ENCODE assay signal across 1 cellular context in the genomic region with DNA sequence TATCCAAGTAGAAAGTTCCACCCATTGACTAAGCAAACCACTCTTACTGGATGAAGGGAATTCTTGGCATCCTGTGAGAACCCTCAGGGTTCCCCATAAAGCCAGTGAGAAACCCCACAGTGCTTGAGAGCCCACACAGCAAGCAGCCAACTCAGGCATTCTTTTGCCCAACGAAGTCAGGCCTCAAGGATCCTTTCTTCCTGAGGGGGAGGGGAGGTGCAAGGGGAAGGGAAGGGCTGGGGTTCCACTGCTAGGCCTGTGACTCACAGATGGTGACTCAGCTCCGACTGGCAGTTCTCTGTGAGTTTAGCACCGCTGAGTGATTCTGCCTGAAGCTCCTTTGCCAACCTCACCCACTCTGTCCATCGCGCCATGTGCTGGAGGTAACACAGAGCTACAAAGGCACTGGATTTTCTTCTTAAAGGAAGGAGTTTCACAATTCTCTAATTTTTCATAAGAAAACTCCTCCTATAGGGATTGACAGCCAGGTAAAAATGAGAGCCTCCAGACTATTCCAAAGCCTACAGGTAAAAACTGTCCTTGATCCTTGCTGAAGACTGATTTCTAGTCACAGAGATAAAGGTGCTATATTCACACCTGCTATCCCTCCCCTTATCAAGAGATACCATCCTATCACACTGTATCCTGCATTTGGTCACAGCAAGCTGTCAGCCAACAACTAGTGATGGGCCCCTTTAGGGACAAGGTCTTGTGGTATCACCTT.
TF ChIP-seq lines count a peak whose summit lies in the region.

No MANE protein-coding gene starts in this region.

TF ChIP-seq in HepG2, 621 proteins besides CTCF, POLR2A, EP300 and RAD21 (continued from another document and continues in another):
- TF ChIP-seq, protein P1, sequence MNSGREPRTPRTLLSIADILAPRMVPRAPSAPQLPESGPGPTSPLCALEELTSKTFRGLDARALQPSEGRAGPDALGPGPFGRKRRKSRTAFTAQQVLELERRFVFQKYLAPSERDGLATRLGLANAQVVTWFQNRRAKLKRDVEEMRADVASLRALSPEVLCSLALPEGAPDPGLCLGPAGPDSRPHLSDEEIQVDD (CRISPR knock-in tag; IDR thresholded peaks at IDR 0.05; ENCODE audit: borderline replicate concordance): no peak
- TF ChIP-seq ZC3H4 (CRISPR knock-in tag; IDR thresholded peaks at IDR 0.05; ENCODE audit: borderline replicate concordance): no peak
- TF ChIP-seq, protein P2, sequence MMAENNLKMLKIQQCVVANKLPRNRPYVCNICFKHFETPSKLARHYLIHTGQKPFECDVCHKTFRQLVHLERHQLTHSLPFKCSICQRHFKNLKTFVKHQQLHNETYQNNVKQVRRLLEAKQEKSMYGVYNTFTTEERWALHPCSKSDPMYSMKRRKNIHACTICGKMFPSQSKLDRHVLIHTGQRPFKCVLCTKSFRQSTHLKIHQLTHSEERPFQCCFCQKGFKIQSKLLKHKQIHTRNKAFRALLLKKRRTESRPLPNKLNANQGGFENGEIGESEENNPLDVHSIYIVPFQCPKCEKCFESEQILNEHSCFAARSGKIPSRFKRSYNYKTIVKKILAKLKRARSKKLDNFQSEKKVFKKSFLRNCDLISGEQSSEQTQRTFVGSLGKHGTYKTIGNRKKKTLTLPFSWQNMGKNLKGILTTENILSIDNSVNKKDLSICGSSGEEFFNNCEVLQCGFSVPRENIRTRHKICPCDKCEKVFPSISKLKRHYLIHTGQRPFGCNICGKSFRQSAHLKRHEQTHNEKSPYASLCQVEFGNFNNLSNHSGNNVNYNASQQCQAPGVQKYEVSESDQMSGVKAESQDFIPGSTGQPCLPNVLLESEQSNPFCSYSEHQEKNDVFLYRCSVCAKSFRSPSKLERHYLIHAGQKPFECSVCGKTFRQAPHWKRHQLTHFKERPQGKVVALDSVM (CRISPR knock-in tag; IDR thresholded peaks at IDR 0.05): no peak
- TF ChIP-seq, protein P3, sequence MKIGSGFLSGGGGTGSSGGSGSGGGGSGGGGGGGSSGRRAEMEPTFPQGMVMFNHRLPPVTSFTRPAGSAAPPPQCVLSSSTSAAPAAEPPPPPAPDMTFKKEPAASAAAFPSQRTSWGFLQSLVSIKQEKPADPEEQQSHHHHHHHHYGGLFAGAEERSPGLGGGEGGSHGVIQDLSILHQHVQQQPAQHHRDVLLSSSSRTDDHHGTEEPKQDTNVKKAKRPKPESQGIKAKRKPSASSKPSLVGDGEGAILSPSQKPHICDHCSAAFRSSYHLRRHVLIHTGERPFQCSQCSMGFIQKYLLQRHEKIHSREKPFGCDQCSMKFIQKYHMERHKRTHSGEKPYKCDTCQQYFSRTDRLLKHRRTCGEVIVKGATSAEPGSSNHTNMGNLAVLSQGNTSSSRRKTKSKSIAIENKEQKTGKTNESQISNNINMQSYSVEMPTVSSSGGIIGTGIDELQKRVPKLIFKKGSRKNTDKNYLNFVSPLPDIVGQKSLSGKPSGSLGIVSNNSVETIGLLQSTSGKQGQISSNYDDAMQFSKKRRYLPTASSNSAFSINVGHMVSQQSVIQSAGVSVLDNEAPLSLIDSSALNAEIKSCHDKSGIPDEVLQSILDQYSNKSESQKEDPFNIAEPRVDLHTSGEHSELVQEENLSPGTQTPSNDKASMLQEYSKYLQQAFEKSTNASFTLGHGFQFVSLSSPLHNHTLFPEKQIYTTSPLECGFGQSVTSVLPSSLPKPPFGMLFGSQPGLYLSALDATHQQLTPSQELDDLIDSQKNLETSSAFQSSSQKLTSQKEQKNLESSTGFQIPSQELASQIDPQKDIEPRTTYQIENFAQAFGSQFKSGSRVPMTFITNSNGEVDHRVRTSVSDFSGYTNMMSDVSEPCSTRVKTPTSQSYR (CRISPR knock-in tag; IDR thresholded peaks at IDR 0.05; ENCODE audit: borderline replicate concordance): peak; percentile 46; the same call in 1 of the 2 replicates
- TF ChIP-seq ZNF251 (CRISPR knock-in tag; IDR thresholded peaks at IDR 0.05): no peak
- no peak for TF ChIP-seq ZIK1 (CRISPR knock-in tag; IDR thresholded peaks at IDR 0.05; ENCODE audit: borderline replicate concordance, low read depth)
- no peak for TF ChIP-seq AHR (CRISPR knock-in tag; IDR thresholded peaks at IDR 0.05)
- TF ChIP-seq SMARCC2 (IDR thresholded peaks at IDR 0.05): no peak
- 0 out of 2 replicates have a peak, but pooled peaks have one; percentile 58 for TF ChIP-seq JUND (CRISPR knock-in tag; IDR thresholded peaks at IDR 0.05)
- TF ChIP-seq MAFF (IDR thresholded peaks at IDR 0.05; ENCODE audit: low read depth, low read length): 0 out of 2 replicates have a peak, but pooled peaks have one; percentile 21
- TF ChIP-seq, protein P4, sequence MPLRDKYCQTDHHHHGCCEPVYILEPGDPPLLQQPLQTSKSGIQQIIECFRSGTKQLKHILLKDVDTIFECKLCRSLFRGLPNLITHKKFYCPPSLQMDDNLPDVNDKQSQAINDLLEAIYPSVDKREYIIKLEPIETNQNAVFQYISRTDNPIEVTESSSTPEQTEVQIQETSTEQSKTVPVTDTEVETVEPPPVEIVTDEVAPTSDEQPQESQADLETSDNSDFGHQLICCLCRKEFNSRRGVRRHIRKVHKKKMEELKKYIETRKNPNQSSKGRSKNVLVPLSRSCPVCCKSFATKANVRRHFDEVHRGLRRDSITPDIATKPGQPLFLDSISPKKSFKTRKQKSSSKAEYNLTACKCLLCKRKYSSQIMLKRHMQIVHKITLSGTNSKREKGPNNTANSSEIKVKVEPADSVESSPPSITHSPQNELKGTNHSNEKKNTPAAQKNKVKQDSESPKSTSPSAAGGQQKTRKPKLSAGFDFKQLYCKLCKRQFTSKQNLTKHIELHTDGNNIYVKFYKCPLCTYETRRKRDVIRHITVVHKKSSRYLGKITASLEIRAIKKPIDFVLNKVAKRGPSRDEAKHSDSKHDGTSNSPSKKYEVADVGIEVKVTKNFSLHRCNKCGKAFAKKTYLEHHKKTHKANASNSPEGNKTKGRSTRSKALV (CRISPR knock-in tag; IDR thresholded peaks at IDR 0.05): no peak
- no peak for TF ChIP-seq ETV6 (CRISPR knock-in tag; conservative IDR thresholded peaks at IDR 0.05)
- TF ChIP-seq, protein P5, sequence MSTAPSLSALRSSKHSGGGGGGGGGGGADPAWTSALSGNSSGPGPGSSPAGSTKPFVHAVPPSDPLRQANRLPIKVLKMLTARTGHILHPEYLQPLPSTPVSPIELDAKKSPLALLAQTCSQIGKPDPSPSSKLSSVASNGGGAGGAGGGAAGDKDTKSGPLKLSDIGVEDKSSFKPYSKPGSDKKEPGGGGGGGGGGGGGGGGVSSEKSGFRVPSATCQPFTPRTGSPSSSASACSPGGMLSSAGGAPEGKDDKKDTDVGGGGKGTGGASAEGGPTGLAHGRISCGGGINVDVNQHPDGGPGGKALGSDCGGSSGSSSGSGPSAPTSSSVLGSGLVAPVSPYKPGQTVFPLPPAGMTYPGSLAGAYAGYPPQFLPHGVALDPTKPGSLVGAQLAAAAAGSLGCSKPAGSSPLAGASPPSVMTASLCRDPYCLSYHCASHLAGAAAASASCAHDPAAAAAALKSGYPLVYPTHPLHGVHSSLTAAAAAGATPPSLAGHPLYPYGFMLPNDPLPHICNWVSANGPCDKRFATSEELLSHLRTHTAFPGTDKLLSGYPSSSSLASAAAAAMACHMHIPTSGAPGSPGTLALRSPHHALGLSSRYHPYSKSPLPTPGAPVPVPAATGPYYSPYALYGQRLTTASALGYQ (CRISPR knock-in tag; IDR thresholded peaks at IDR 0.05): no peak
- TF ChIP-seq, protein P6, sequence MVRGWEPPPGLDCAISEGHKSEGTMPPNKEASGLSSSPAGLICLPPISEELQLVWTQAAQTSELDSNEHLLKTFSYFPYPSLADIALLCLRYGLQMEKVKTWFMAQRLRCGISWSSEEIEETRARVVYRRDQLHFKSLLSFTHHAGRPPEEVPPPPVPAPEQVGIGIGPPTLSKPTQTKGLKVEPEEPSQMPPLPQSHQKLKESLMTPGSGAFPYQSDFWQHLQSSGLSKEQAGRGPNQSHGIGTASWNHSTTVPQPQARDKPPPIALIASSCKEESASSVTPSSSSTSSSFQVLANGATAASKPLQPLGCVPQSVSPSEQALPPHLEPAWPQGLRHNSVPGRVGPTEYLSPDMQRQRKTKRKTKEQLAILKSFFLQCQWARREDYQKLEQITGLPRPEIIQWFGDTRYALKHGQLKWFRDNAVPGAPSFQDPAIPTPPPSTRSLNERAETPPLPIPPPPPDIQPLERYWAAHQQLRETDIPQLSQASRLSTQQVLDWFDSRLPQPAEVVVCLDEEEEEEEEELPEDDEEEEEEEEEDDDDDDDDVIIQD (CRISPR knock-in tag; IDR thresholded peaks at IDR 0.05; ENCODE audit: low read depth): no peak
- TF ChIP-seq, protein P7, sequence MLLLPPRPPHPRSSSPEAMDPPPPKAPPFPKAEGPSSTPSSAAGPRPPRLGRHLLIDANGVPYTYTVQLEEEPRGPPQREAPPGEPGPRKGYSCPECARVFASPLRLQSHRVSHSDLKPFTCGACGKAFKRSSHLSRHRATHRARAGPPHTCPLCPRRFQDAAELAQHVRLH (CRISPR knock-in tag; IDR thresholded peaks at IDR 0.05; ENCODE audit: borderline replicate concordance, low read depth): no peak
- TF ChIP-seq, protein P8, sequence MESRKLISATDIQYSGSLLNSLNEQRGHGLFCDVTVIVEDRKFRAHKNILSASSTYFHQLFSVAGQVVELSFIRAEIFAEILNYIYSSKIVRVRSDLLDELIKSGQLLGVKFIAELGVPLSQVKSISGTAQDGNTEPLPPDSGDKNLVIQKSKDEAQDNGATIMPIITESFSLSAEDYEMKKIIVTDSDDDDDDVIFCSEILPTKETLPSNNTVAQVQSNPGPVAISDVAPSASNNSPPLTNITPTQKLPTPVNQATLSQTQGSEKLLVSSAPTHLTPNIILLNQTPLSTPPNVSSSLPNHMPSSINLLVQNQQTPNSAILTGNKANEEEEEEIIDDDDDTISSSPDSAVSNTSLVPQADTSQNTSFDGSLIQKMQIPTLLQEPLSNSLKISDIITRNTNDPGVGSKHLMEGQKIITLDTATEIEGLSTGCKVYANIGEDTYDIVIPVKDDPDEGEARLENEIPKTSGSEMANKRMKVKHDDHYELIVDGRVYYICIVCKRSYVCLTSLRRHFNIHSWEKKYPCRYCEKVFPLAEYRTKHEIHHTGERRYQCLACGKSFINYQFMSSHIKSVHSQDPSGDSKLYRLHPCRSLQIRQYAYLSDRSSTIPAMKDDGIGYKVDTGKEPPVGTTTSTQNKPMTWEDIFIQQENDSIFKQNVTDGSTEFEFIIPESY (CRISPR knock-in tag; IDR thresholded peaks at IDR 0.05): peak; percentile 77; the same call in 1 of the 2 replicates
- TF ChIP-seq POLR2G (IDR thresholded peaks at IDR 0.05; ENCODE audit: low read depth, low read length): peak; percentile 25
- TF ChIP-seq TEAD3 (CRISPR knock-in tag; optimal IDR thresholded peaks at IDR 0.05; ENCODE audit: borderline replicate concordance): no peak
- TF ChIP-seq, protein P9, sequence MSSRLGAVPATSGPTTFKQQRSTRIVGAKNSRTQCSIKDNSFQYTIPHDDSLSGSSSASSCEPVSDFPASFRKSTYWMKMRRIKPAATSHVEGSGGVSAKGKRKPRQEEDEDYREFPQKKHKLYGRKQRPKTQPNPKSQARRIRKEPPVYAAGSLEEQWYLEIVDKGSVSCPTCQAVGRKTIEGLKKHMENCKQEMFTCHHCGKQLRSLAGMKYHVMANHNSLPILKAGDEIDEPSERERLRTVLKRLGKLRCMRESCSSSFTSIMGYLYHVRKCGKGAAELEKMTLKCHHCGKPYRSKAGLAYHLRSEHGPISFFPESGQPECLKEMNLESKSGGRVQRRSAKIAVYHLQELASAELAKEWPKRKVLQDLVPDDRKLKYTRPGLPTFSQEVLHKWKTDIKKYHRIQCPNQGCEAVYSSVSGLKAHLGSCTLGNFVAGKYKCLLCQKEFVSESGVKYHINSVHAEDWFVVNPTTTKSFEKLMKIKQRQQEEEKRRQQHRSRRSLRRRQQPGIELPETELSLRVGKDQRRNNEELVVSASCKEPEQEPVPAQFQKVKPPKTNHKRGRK (CRISPR knock-in tag; IDR thresholded peaks at IDR 0.05): no peak
- TF ChIP-seq, protein P10, sequence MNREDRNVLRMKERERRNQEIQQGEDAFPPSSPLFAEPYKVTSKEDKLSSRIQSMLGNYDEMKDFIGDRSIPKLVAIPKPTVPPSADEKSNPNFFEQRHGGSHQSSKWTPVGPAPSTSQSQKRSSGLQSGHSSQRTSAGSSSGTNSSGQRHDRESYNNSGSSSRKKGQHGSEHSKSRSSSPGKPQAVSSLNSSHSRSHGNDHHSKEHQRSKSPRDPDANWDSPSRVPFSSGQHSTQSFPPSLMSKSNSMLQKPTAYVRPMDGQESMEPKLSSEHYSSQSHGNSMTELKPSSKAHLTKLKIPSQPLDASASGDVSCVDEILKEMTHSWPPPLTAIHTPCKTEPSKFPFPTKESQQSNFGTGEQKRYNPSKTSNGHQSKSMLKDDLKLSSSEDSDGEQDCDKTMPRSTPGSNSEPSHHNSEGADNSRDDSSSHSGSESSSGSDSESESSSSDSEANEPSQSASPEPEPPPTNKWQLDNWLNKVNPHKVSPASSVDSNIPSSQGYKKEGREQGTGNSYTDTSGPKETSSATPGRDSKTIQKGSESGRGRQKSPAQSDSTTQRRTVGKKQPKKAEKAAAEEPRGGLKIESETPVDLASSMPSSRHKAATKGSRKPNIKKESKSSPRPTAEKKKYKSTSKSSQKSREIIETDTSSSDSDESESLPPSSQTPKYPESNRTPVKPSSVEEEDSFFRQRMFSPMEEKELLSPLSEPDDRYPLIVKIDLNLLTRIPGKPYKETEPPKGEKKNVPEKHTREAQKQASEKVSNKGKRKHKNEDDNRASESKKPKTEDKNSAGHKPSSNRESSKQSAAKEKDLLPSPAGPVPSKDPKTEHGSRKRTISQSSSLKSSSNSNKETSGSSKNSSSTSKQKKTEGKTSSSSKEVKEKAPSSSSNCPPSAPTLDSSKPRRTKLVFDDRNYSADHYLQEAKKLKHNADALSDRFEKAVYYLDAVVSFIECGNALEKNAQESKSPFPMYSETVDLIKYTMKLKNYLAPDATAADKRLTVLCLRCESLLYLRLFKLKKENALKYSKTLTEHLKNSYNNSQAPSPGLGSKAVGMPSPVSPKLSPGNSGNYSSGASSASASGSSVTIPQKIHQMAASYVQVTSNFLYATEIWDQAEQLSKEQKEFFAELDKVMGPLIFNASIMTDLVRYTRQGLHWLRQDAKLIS (CRISPR knock-in tag; IDR thresholded peaks at IDR 0.05): 0 out of 2 replicates have a peak, but pooled peaks have one; percentile 0
- no peak for TF ChIP-seq JUN (CRISPR knock-in tag; IDR thresholded peaks at IDR 0.05)
- TF ChIP-seq ELF3 (CRISPR knock-in tag; IDR thresholded peaks at IDR 0.05): no peak
- no peak for TF ChIP-seq NR2F2 (IDR thresholded peaks at IDR 0.05; ENCODE audit: borderline replicate concordance, low read depth)
- 0 out of 2 replicates have a peak, but pooled peaks have one; percentile 21 for TF ChIP-seq ZNF772 (CRISPR knock-in tag; IDR thresholded peaks at IDR 0.05)
